ENCODE assay signal across 7 cellular contexts in genomic region chr17:40320771-40321501, GRCh38. TPM values are rescaled to one million over a fixed set of nuclear protein-coding genes. Genes with fewer than 3 reads are reported as not detected.
DNase-seq lines count a peak whose midpoint lies in the region; ATAC-seq and TF ChIP-seq lines count a peak whose summit lies in the region.

No MANE protein-coding gene starts in this region.

- H3K27me3 Mint-ChIP-seq in WTC11 (ENCODE audit: low read depth) = peaks cover 19% of the 10 kb centered on the region

- intact Hi-C loops in left cardiac atrium (cut with DNase I) = no loop called here

- TF ChIP-seq CTCF in WTC11 (IDR thresholded peaks at IDR 0.05) = no peak

- H3K27ac Mint-ChIP-seq in stimulated activated effector memory CD8-positive, alpha-beta T cell treated with anti-CD3 and anti-CD28 coated beads, Interleukin-12 subunit alpha, Interleukin-12 subunit beta, amount 100 ng/mL, for 72 hours = peak overlapping the region; percentile 100
- no peak overlapping the region for H3K27ac Mint-ChIP-seq in WTC11

- H3K27ac ChIP-seq in KOPT-K1 (ENCODE audit: low read depth, low read length, poor library complexity, severe bottlenecking) = peak overlapping the region; percentile 80

- peaks cover 83% of the 10 kb centered on the region for H3K4me1 Mint-ChIP-seq in stimulated activated effector memory CD8-positive, alpha-beta T cell treated with anti-CD3 and anti-CD28 coated beads, Interleukin-12 subunit alpha, Interleukin-12 subunit beta, amount 100 ng/mL, for 72 hours
- H3K4me1 Mint-ChIP-seq in WTC11 = peaks cover 60% of the 10 kb centered on the region

- ATAC-seq in left cardiac atrium (peak; percentile 7 to 23), WTC11 (no peak)
- ATAC-seq in stimulated activated effector memory CD8-positive, alpha-beta T cell treated with anti-CD3 and anti-CD28 coated beads, Interleukin-12 subunit alpha, Interleukin-12 subunit beta, amount 100 ng/mL, for 72 hours = no peak

- peak overlapping the region; percentile 90 for H3K4me3 Mint-ChIP-seq in stimulated activated effector memory CD8-positive, alpha-beta T cell treated with anti-CD3 and anti-CD28 coated beads, Interleukin-12 subunit alpha, Interleukin-12 subunit beta, amount 100 ng/mL, for 72 hours
- no peak overlapping the region for H3K4me3 Mint-ChIP-seq in WTC11

- no peaks in the 10 kb centered on the region for H3K36me3 ChIP-seq in KOPT-K1 (ENCODE audit: insufficient read depth, low read length)

- POLR2A ChIA-PET in WTC11 (lab: Charles Lee) = no interaction called here

- CTCF ChIA-PET in WTC11 (lab: Charles Lee) = interaction anchor here (3.4 kb wide), 1 partner anchor 33 kb away, joined by 15 read pairs; no protein-coding TSS in a partner anchor

- no peaks in the 10 kb centered on the region for H3K9me3 ChIP-seq in KOPT-K1 (ENCODE audit: insufficient read depth, low read length, poor library complexity, severe bottlenecking)

- no peaks in the 10 kb centered on the region for H3K9me3 Mint-ChIP-seq in stimulated activated effector memory CD8-positive, alpha-beta T cell treated with anti-CD3 and anti-CD28 coated beads, Interleukin-12 subunit alpha, Interleukin-12 subunit beta, amount 100 ng/mL, for 72 hours
- H3K9me3 Mint-ChIP-seq in WTC11 = no peaks in the 10 kb centered on the region

- peak; percentile 71 for DNase-seq in activated T-cell treated with anti-CD3 and anti-CD28 coated beads, Interleukin-2, amount 50 U/mL, for 1 hour
- DNase-seq in left cardiac atrium (peak; percentile 85), NCI-H510A (lab: John Stamatoyannopoulos, UW) (no peak), inferior parietal cortex (ENCODE audit: extremely low spot score) (no peak), WTC11 (ENCODE audit: low spot score) (no peak)
- DNase-seq in stimulated activated effector memory CD8-positive, alpha-beta T cell treated with anti-CD3 and anti-CD28 coated beads, Interleukin-12 subunit alpha, Interleukin-12 subunit beta, amount 100 ng/mL, for 72 hours (ENCODE audit: low spot score in 2 of 2) = peak in 1 of 2 donors; percentile 64

- H3K36me3 Mint-ChIP-seq in stimulated activated effector memory CD8-positive, alpha-beta T cell treated with anti-CD3 and anti-CD28 coated beads, Interleukin-12 subunit alpha, Interleukin-12 subunit beta, amount 100 ng/mL, for 72 hours = peaks cover 78% of the 10 kb centered on the region
- no peaks in the 10 kb centered on the region for H3K36me3 Mint-ChIP-seq in WTC11

TF ChIP-seq in WTC11, 78 proteins besides CTCF, POLR2A, EP300 and RAD21:
- TF ChIP-seq NFATC4 (CRISPR knock-in tag; IDR thresholded peaks at IDR 0.05) (no peak), FOXP1 (CRISPR knock-in tag; IDR thresholded peaks at IDR 0.05; ENCODE audit: borderline replicate concordance) (no peak)
- TF ChIP-seq, protein P1, sequence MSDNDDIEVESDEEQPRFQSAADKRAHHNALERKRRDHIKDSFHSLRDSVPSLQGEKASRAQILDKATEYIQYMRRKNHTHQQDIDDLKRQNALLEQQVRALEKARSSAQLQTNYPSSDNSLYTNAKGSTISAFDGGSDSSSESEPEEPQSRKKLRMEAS (CRISPR knock-in tag; IDR thresholded peaks at IDR 0.05) = no peak

RNA-seq across cellular contexts. Expression of gene RARA, which starts 12.0 kb away (rescaled TPM):
- total RNA-seq in left cardiac atrium (10 to 100 TPM; 23.3 to 43.8 TPM), WTC11 (2021) (14.3 to 20.7 TPM (median 15.8 TPM) in 3 replicates)

RNA-seq across cellular contexts. Expression of gene CDC6, which starts 33.3 kb away (rescaled TPM):
- total RNA-seq in left cardiac atrium (1 to 10 TPM; 1.3 to 1.9 TPM), WTC11 (2021) (85.9 to 125 TPM (median 87.9 TPM) in 3 replicates)

RNA-seq across cellular contexts. Expression of gene GJD3, which starts 43.6 kb away (rescaled TPM):
- 1 to 10 TPM; 1.2 to 1.3 TPM for total RNA-seq in left cardiac atrium
- 1.4 to 2.3 TPM (median 2.0 TPM) in 3 replicates for total RNA-seq in WTC11 (2021)

Comparison
In these comparisons a context has a peak if more than half of its experiments do, and no peak if none do; other contexts are left out.
1. DNase-seq: peak in activated T-cell treated with anti-CD3 and anti-CD28 coated beads, Interleukin-2, amount 50 U/mL, for 1 hour (single experiment) and left cardiac atrium (single experiment); none in NCI-H510A (single experiment), inferior parietal cortex (single experiment) and WTC11 (single experiment).
2. ATAC-seq: peak in left cardiac atrium (2 of 2); none in stimulated activated effector memory CD8-positive, alpha-beta T cell treated with anti-CD3 and anti-CD28 coated beads, Interleukin-12 subunit alpha, Interleukin-12 subunit beta, amount 100 ng/mL, for 72 hours (single experiment) and WTC11 (single experiment).
3. RNA of gene CDC6, which starts 33.3 kb away (total RNA-seq): 85.9 to 125 TPM in WTC11; 1.3 to 1.9 TPM in left cardiac atrium; every median in the first group is over 10 times any median in the second.